12 cellular contexts compared by ENCODE assay signal in genomic region chr6:168031411-168032382, GRCh38. TPM values are rescaled to one million over a fixed set of nuclear protein-coding genes. Genes with fewer than 3 reads are reported as not detected.
DNase-seq lines count a peak whose midpoint lies in the region; ATAC-seq and TF ChIP-seq lines count a peak whose summit lies in the region.
"Had no signal": no experiment of that assay in that cellular context is flagged by ENCODE, and none has a peak within 500 bp of the region (broad histone marks: within the 10 kb centered on the region; RNA-seq: fewer than 3 reads in every experiment).

No MANE protein-coding gene starts in this region.

- TF ChIP-seq CTCF in dorsolateral prefrontal cortex (IDR thresholded peaks at IDR 0.05 in 54 of 56, conservative IDR thresholded peaks at IDR 0.05 in 2 of 56; ENCODE audit: low read depth in 1 of 56, partially characterized antibody in 56 of 56) = no peak
- TF ChIP-seq CTCF in RWPE1 (conservative IDR thresholded peaks at IDR 0.05; ENCODE audit: low read depth) = no peak

- intact Hi-C loops in dorsolateral prefrontal cortex (cut with DNase I) = no loop called here

- H3K18ac ChIP-seq in mesendoderm (ENCODE audit: low read length) = no peak overlapping the region

- no peak overlapping the region for H3K23ac ChIP-seq in mesendoderm (ENCODE audit: low read length)

- peaks cover 11% of the 10 kb centered on the region for H3K27me3 Mint-ChIP-seq in activated CD8-positive, alpha-beta memory T cell treated with anti-CD3 and anti-CD28 coated beads, Interleukin-2, amount 10 ng/mL, durations not matched to agents 7 days and 5 days

- no peak for ATAC-seq in activated CD8-positive, alpha-beta memory T cell treated with anti-CD3 and anti-CD28 coated beads, Interleukin-2, amount 10 ng/mL, durations not matched to agents 7 days and 5 days
- ATAC-seq in HG02973 (IDR thresholded peaks at IDR 0.05; ENCODE audit: unreplicated experiment) = no peak

- H3K27ac ChIP-seq in dorsolateral prefrontal cortex = peak overlapping the region in 44 of 59 donors; percentile 2 to 78 (median 44)
- no peak overlapping the region for H3K27ac ChIP-seq in mesendoderm (ENCODE audit: low read depth, low read length)
- H3K27ac ChIP-seq in RWPE1 = no peak overlapping the region

- H3K4me1 ChIP-seq in mesendoderm (ENCODE audit: control insufficient read depth, low read depth, low read length) = no peaks in the 10 kb centered on the region

- H3K36me3 Mint-ChIP-seq in activated CD8-positive, alpha-beta memory T cell treated with anti-CD3 and anti-CD28 coated beads, Interleukin-2, amount 10 ng/mL, durations not matched to agents 7 days and 5 days = no peaks in the 10 kb centered on the region

- H3K27ac Mint-ChIP-seq in activated CD8-positive, alpha-beta memory T cell treated with anti-CD3 and anti-CD28 coated beads, Interleukin-2, amount 10 ng/mL, durations not matched to agents 7 days and 5 days = no peak overlapping the region

- no CpG with 5 or more reads among the region's 20 CpGs for WGBS in mesendoderm (ENCODE audit: extremely low coverage, insufficient coverage, low lambda C conversion rate)

- no peak overlapping the region for H2BK5ac ChIP-seq in mesendoderm (ENCODE audit: low read length)

- POLR2A ChIA-PET in RWPE1 (lab: Yijun Ruan, JAX; ENCODE audit: low non-redundant PET) = no interaction called here

- DNase-seq in activated CD8-positive, alpha-beta memory T cell treated with anti-CD3 and anti-CD28 coated beads, Interleukin-2, amount 10 ng/mL, durations not matched to agents 7 days and 5 days = peak; percentile 9
- no peak for DNase-seq in activated CD8-positive, alpha-beta memory T cell treated with anti-CD3 and anti-CD28 coated beads for 24 hours
- peak in 2 of 10 donors; percentile 9 to 36 for DNase-seq in dorsolateral prefrontal cortex
- no peak for DNase-seq in mesendoderm
- DNase-seq in retina = no peak
- no peak for DNase-seq in hypothalamus (lab: John Stamatoyannopoulos, UW)
- no peak for DNase-seq in RWPE1 (ENCODE audit: low spot score)
- DNase-seq: activated CD4-positive, alpha-beta T cell treated with anti-CD3 and anti-CD28 coated beads, Interleukin-2, amount 50 U/mL, for 48 hours; substantia nigra had no signal

- no peak overlapping the region for H4K8ac ChIP-seq in mesendoderm (ENCODE audit: low read depth, low read length)

- H3K56ac ChIP-seq in mesendoderm (ENCODE audit: low read length) = peak overlapping the region; percentile 30

- H3K4me2 ChIP-seq in mesendoderm (ENCODE audit: low read length) = no peak overlapping the region

- H3K4me3 Mint-ChIP-seq in activated CD8-positive, alpha-beta memory T cell treated with anti-CD3 and anti-CD28 coated beads, Interleukin-2, amount 10 ng/mL, durations not matched to agents 7 days and 5 days = no peak overlapping the region

- H3K4me1 Mint-ChIP-seq in activated CD8-positive, alpha-beta memory T cell treated with anti-CD3 and anti-CD28 coated beads, Interleukin-2, amount 10 ng/mL, durations not matched to agents 7 days and 5 days = peaks cover 3% of the 10 kb centered on the region

- no peak overlapping the region for H2AK5ac ChIP-seq in mesendoderm (ENCODE audit: low read length)

- no peak overlapping the region for H4K5ac ChIP-seq in mesendoderm (ENCODE audit: low read length)

- no peak overlapping the region for H2BK15ac ChIP-seq in mesendoderm (replicated peaks; ENCODE audit: low read depth)

- H3K9ac ChIP-seq in mesendoderm (ENCODE audit: low read length) = no peak overlapping the region

- H3K4ac ChIP-seq in mesendoderm (ENCODE audit: low read depth, low read length) = no peak overlapping the region

- H3K4me3 ChIP-seq in dorsolateral prefrontal cortex (no peak overlapping the region), mesendoderm (ENCODE audit: low read length) (no peak overlapping the region)

- no peaks in the 10 kb centered on the region for H3K79me1 ChIP-seq in mesendoderm (ENCODE audit: low read length)

- no peaks in the 10 kb centered on the region for H3K36me3 ChIP-seq in mesendoderm (ENCODE audit: control insufficient read depth, insufficient read depth, low read length)

- peaks cover 5% of the 10 kb centered on the region for H3K9me3 Mint-ChIP-seq in activated CD8-positive, alpha-beta memory T cell treated with anti-CD3 and anti-CD28 coated beads, Interleukin-2, amount 10 ng/mL, durations not matched to agents 7 days and 5 days (ENCODE audit: low read depth)

- no peaks in the 10 kb centered on the region for H3K27me3 ChIP-seq in dorsolateral prefrontal cortex
- H3K27me3 ChIP-seq in mesendoderm (ENCODE audit: insufficient read depth, low read length, poor library complexity) = no peaks in the 10 kb centered on the region

- no peaks in the 10 kb centered on the region for H3K79me2 ChIP-seq in mesendoderm (ENCODE audit: control insufficient read depth, insufficient read depth, low read length)

- CTCF ChIA-PET in activated CD8-positive, alpha-beta memory T cell treated with anti-CD3 and anti-CD28 coated beads, Interleukin-2, amount 10 ng/mL, durations not matched to agents 7 days and 5 days (lab: Charles Lee) = no interaction called here
- CTCF ChIA-PET in RWPE1 (lab: Yijun Ruan, JAX) = interaction anchor here (0.9 kb wide), 1 partner anchor 395 kb away, joined by 4 read pairs; no protein-coding TSS in a partner anchor

- H2BK120ac ChIP-seq in mesendoderm (ENCODE audit: low read depth, low read length) = no peak overlapping the region

RNA-seq across cellular contexts. Expression of gene KIF25, which starts 34.2 kb away (rescaled TPM):
- total RNA-seq in activated CD8-positive, alpha-beta memory T cell treated with anti-CD3 and anti-CD28 coated beads, Interleukin-2, amount 10 ng/mL, durations not matched to agents 7 days and 5 days = not detected
- 10 to 100 TPM in 4 of 120 experiments, 1 to 10 TPM in 88, under 1 TPM in 24, not detected in 4; 0.30 to 16.3 (median 2.4) TPM for total RNA-seq in dorsolateral prefrontal cortex
- 0.24 TPM for polyA plus RNA-seq in mesendoderm (2013, experiment 1 of 2)
- 0.31 TPM for polyA plus RNA-seq in mesendoderm (2013, experiment 2 of 2)
- total RNA-seq: LHCN-M2, OCI-LY7 had no signal

RNA-seq across cellular contexts. Expression of gene FRMD1, which starts 47.3 kb away (rescaled TPM):
- not detected for total RNA-seq in activated CD8-positive, alpha-beta memory T cell treated with anti-CD3 and anti-CD28 coated beads, Interleukin-2, amount 10 ng/mL, durations not matched to agents 7 days and 5 days
- under 1 TPM in 5 of 120 experiments, not detected in 115; 0.10 to 0.58 (median 0.22) TPM for total RNA-seq in dorsolateral prefrontal cortex
- polyA plus RNA-seq in mesendoderm (2013, experiment 1 of 2) = 0.04 TPM
- polyA plus RNA-seq in mesendoderm (2013, experiment 2 of 2) = 0.03 TPM
- total RNA-seq: LHCN-M2, OCI-LY7 had no signal

Comparison
In these comparisons a context has a peak if more than half of its experiments do, and no peak if none do; other contexts are left out.
1. H3K27ac ChIP-seq: peak in dorsolateral prefrontal cortex (44 of 59); none in mesendoderm (single experiment) and RWPE1 (single experiment).